In genomic region chr5:134692722-134693121, GRCh38 we compare ENCODE assay signal across 19 cellular contexts. TPM values are rescaled to one million over a fixed set of nuclear protein-coding genes. Genes with fewer than 3 reads are reported as not detected.
DNase-seq lines count a peak whose midpoint lies in the region; ATAC-seq, FAIRE-seq and TF ChIP-seq lines count a peak whose summit lies in the region.
"Had no signal": no experiment of that assay in that cellular context is flagged by ENCODE, and none has a peak within 500 bp of the region (broad histone marks: within the 10 kb centered on the region; RNA-seq: fewer than 3 reads in every experiment).

No MANE protein-coding gene starts in this region.

- ATAC-seq in HepG2, result no peak
- no peak for ATAC-seq in right lobe of liver
- ATAC-seq in PC-3, result no peak
- ATAC-seq in K562, result no peak
- ATAC-seq in HG03280 (IDR thresholded peaks at IDR 0.05; ENCODE audit: unreplicated experiment), result no peak

- H3K9me2 ChIP-seq in PC-3 (replicated peaks; ENCODE audit: low read length), result no peaks in the 10 kb centered on the region

- no peaks in the 10 kb centered on the region for H3K9me1 ChIP-seq in K562 (ENCODE audit: control insufficient read depth, insufficient read depth, low read length)

- no peaks in the 10 kb centered on the region for H3K4me1 ChIP-seq in HepG2 (ENCODE audit: insufficient read depth, low read length)
- no peaks in the 10 kb centered on the region for H3K4me1 ChIP-seq in right lobe of liver
- H3K4me1 ChIP-seq in PC-3 (ENCODE audit: insufficient read depth, low read length), result no peaks in the 10 kb centered on the region
- H3K4me1 ChIP-seq in K562 (replicated peaks in 1 of 2; ENCODE audit: control insufficient read depth in 2 of 2, insufficient read depth in 2 of 2, low read length in 2 of 2), result no peaks in the 10 kb centered on the region
- H3K4me1 ChIP-seq in smooth muscle cell (ENCODE audit: low read depth), result no peaks in the 10 kb centered on the region
- H3K4me1 ChIP-seq in tibial nerve, result no peaks in the 10 kb centered on the region
- H3K4me1 ChIP-seq: BE2C, HAP-1 had no signal

- H3K36me3 ChIP-seq in HepG2 (replicated peaks in 1 of 2; ENCODE audit: control insufficient read depth in 1 of 2, insufficient read depth in 2 of 2, low read length in 2 of 2) (peaks cover 21 to 62% of the 10 kb centered on the region in 2 experiments), right lobe of liver (peaks cover 0 to 74% (median 39%) of the 10 kb centered on the region in 4 donors), PC-3 (ENCODE audit: low read depth, low read length) (peaks cover 12% of the 10 kb centered on the region), K562 (ENCODE audit: control insufficient read depth, insufficient read depth, low read length) (peaks cover 71% of the 10 kb centered on the region), smooth muscle cell (ENCODE audit: low read depth) (peaks cover 35% of the 10 kb centered on the region), tibial nerve (peaks cover 3 to 100% (median 13%) of the 10 kb centered on the region in 3 donors)

- POLR2A ChIA-PET in HepG2 (lab: Yijun Ruan, JAX) (no interaction called here), PC-3 (lab: Charles Lee; ENCODE audit: unreplicated experiment) (no interaction called here), K562 (lab: Yijun Ruan, JAX) (no interaction called here)

- no peaks in the 10 kb centered on the region for H3K27me3 ChIP-seq in HepG2 (ENCODE audit: control insufficient read depth in 1 of 2, insufficient read depth in 2 of 2, low read length in 2 of 2)
- H3K27me3 ChIP-seq in right lobe of liver, result no peaks in the 10 kb centered on the region
- H3K27me3 ChIP-seq in PC-3 (ENCODE audit: low read length), result no peaks in the 10 kb centered on the region
- H3K27me3 ChIP-seq in K562 (ENCODE audit: control insufficient read depth in 2 of 2, insufficient read depth in 2 of 2, low read length in 2 of 2), result no peaks in the 10 kb centered on the region
- no peaks in the 10 kb centered on the region for H3K27me3 ChIP-seq in smooth muscle cell (ENCODE audit: low read depth)
- H3K27me3 ChIP-seq in tibial nerve, result no peaks in the 10 kb centered on the region
- H3K27me3 ChIP-seq: BE2C had no signal

- TF ChIP-seq RAD21 in HepG2 (CRISPR knock-in tag; IDR thresholded peaks at IDR 0.05), result no peak
- TF ChIP-seq RAD21 in K562 (CRISPR knock-in tag; conservative IDR thresholded peaks at IDR 0.05 in 1 of 2, IDR thresholded peaks at IDR 0.05 in 1 of 2), result no peak

- no peak for DNase-seq in HepG2 (ENCODE audit: low spot score)
- DNase-seq in right lobe of liver, result no peak
- no peak for DNase-seq in PC-3
- DNase-seq in K562 (ENCODE audit: extremely low read depth in 1 of 4, low spot score in 3 of 4), result no peak
- DNase-seq in smooth muscle cell (lab: John Stamatoyannopoulos, UW; ENCODE audit: unreplicated experiment), result no peak
- no peak for DNase-seq in tibial nerve (ENCODE audit: low spot score in 2 of 2)
- DNase-seq: ACHN; BE2C; C1 segment of cervical spinal cord; CD4-positive, CD25-positive, alpha-beta regulatory T cell; CD8-positive, alpha-beta memory T cell; COR-L47; GM23248 had no signal

- H3K4me3 ChIP-seq in HepG2 (replicated peaks in 1 of 3; ENCODE audit: insufficient read depth in 1 of 3, low read depth in 2 of 3, low read length in 3 of 3) (no peak overlapping the region), right lobe of liver (no peak overlapping the region), PC-3 (ENCODE audit: low read length) (no peak overlapping the region), K562 (no peak overlapping the region), smooth muscle cell (no peak overlapping the region), tibial nerve (no peak overlapping the region)
- H3K4me3 ChIP-seq: GM23248, HAP-1 had no signal

- in situ Hi-C loops in HepG2 (cut with HindIII; ENCODE audit: extremely low pct_ligation_motif_present, low pct_unique_long_range_greater_than_20kb), result no loop called here
- in situ Hi-C loops in K562 (cut with MboI), result no loop called here

- CTCF ChIA-PET in HepG2 (lab: Yijun Ruan, JAX; ENCODE audit: low intra/inter-chr PET ratio, low total read pairs), result no interaction called here
- CTCF ChIA-PET in PC-3 (lab: Charles Lee), result no interaction called here
- CTCF ChIA-PET in K562 (lab: Yijun Ruan, JAX; ENCODE audit: low intra/inter-chr PET ratio), result no interaction called here

- TF ChIP-seq CTCF in HepG2 (CRISPR knock-in tag; IDR thresholded peaks at IDR 0.05) (no peak), right lobe of liver (IDR thresholded peaks at IDR 0.05) (no peak), PC-3 (conservative IDR thresholded peaks at IDR 0.05; ENCODE audit: low read depth, low read length) (no peak), K562 (IDR thresholded peaks at IDR 0.05 in 2 of 3, conservative IDR thresholded peaks at IDR 0.05 in 1 of 3; ENCODE audit: insufficient read depth in 2 of 3, low read depth in 1 of 3, low read length in 3 of 3) (no peak), smooth muscle cell (IDR thresholded peaks at IDR 0.05; ENCODE audit: borderline replicate concordance, insufficient read depth, poor library complexity, severe bottlenecking) (no peak), tibial nerve (IDR thresholded peaks at IDR 0.05) (no peak)

- TF ChIP-seq POLR2A in HepG2 (IDR thresholded peaks at IDR 0.05; ENCODE audit: insufficient read depth in 1 of 2, low read depth in 2 of 2, low read length in 2 of 2), result no peak
- TF ChIP-seq POLR2A in right lobe of liver (IDR thresholded peaks at IDR 0.05), result no peak
- TF ChIP-seq POLR2A in K562 (conservative IDR thresholded peaks at IDR 0.05), result no peak
- TF ChIP-seq POLR2A in tibial nerve (IDR thresholded peaks at IDR 0.05), result no peak

- H3K79me2 ChIP-seq in HepG2 (ENCODE audit: insufficient read depth, low read length) (no peaks in the 10 kb centered on the region), PC-3 (ENCODE audit: low read length) (no peaks in the 10 kb centered on the region), K562 (ENCODE audit: control insufficient read depth, insufficient read depth, low read length) (no peaks in the 10 kb centered on the region), smooth muscle cell (ENCODE audit: low read depth) (peaks cover 2% of the 10 kb centered on the region)

- H3F3A ChIP-seq in PC-3 (ENCODE audit: low read length, unreplicated experiment) (no peaks in the 10 kb centered on the region), smooth muscle cell (ENCODE audit: low read depth) (peaks cover 3% of the 10 kb centered on the region)

- no peaks in the 10 kb centered on the region for H3K9me3 ChIP-seq in HepG2 (ENCODE audit: low read length)
- H3K9me3 ChIP-seq in right lobe of liver, result no peaks in the 10 kb centered on the region
- no peaks in the 10 kb centered on the region for H3K9me3 ChIP-seq in PC-3 (ENCODE audit: low read length)
- no peaks in the 10 kb centered on the region for H3K9me3 ChIP-seq in K562 (replicated peaks; ENCODE audit: control insufficient read depth, insufficient read depth, low read depth, low read length)
- no peaks in the 10 kb centered on the region for H3K9me3 ChIP-seq in smooth muscle cell (replicated peaks; ENCODE audit: low read depth)
- no peaks in the 10 kb centered on the region for H3K9me3 ChIP-seq in tibial nerve
- H3K9me3 ChIP-seq: BE2C, HAP-1 had no signal

- no peak overlapping the region for H3K9ac ChIP-seq in HepG2 (ENCODE audit: insufficient read depth, low read depth, low read length)
- H3K9ac ChIP-seq in PC-3 (ENCODE audit: low read length), result no peak overlapping the region
- no peak overlapping the region for H3K9ac ChIP-seq in K562 (ENCODE audit: insufficient read depth in 1 of 2, low read depth in 2 of 2, low read length in 2 of 2)
- no peak overlapping the region for H3K9ac ChIP-seq in smooth muscle cell (ENCODE audit: low read depth)
- H3K9ac ChIP-seq: GM23248 had no signal

- intact Hi-C loops in HepG2 (cut with micrococcal nuclease; ENCODE audit: unreplicated experiment) (no loop called here), right lobe of liver (cut with DNase I) (no loop called here), PC-3 (cut with micrococcal nuclease) (no loop called here), K562 (cut with micrococcal nuclease) (no loop called here)

- TF ChIP-seq EP300 in HepG2 (IDR thresholded peaks at IDR 0.05; ENCODE audit: low read depth in 2 of 2, low read length in 2 of 2), result no peak
- TF ChIP-seq EP300 in HepG2 (CRISPR knock-in tag; IDR thresholded peaks at IDR 0.05; ENCODE audit: borderline replicate concordance), result no peak
- no peak for TF ChIP-seq EP300 in K562 (IDR thresholded peaks at IDR 0.05; ENCODE audit: low read length)
- TF ChIP-seq EP300 in tibial nerve (IDR thresholded peaks at IDR 0.05), result no peak

- H3K27ac ChIP-seq in HepG2 (ENCODE audit: extremely low read length, insufficient read depth, low read length) (no peak overlapping the region), right lobe of liver (no peak overlapping the region), PC-3 (ENCODE audit: low read length) (no peak overlapping the region), K562 (ENCODE audit: extremely low read depth, low read depth, low read length) (no peak overlapping the region), smooth muscle cell (ENCODE audit: low read depth) (no peak overlapping the region), tibial nerve (no peak overlapping the region)
- H3K27ac ChIP-seq: GM23248 had no signal

- no peaks in the 10 kb centered on the region for H4K20me1 ChIP-seq in HepG2 (ENCODE audit: insufficient read depth, low read length)
- no peaks in the 10 kb centered on the region for H4K20me1 ChIP-seq in PC-3 (ENCODE audit: low read length)
- no peaks in the 10 kb centered on the region for H4K20me1 ChIP-seq in K562 (replicated peaks; ENCODE audit: control insufficient read depth, insufficient read depth, low read length)
- peaks cover 26% of the 10 kb centered on the region for H4K20me1 ChIP-seq in smooth muscle cell (ENCODE audit: low read depth)

- no peak for FAIRE-seq in HepG2 (lab: Jason Lieb, UNC)
- FAIRE-seq in K562 (lab: Jason Lieb, UNC), result no peak
- FAIRE-seq: D721Med, G401.6, GM12892, GM18507 had no signal

- no peak overlapping the region for H3K4me2 ChIP-seq in HepG2 (ENCODE audit: low read depth, low read length)
- H3K4me2 ChIP-seq in PC-3 (ENCODE audit: low read length), result no peak overlapping the region
- no peak overlapping the region for H3K4me2 ChIP-seq in K562 (ENCODE audit: insufficient read depth, low read length)
- no peak overlapping the region for H3K4me2 ChIP-seq in smooth muscle cell

- BruUV-seq in HepG2 (replicated peaks; lab: Mats Ljungman, UMichigan), result TSS peak; percentile 29
- TSS peak; percentile 28 for BruUV-seq in PC-3 (replicated peaks; lab: Mats Ljungman, UMichigan)
- BruUV-seq in K562 (replicated peaks; lab: Mats Ljungman, UMichigan), result no TSS peak

- no peak overlapping the region for H2AFZ ChIP-seq in HepG2 (ENCODE audit: low read length)
- H2AFZ ChIP-seq in PC-3 (ENCODE audit: low read length), result no peak overlapping the region
- H2AFZ ChIP-seq in K562 (ENCODE audit: low read depth, low read length), result no peak overlapping the region
- no peak overlapping the region for H2AFZ ChIP-seq in smooth muscle cell (ENCODE audit: low read depth)
- H2AFZ ChIP-seq: GM23248 had no signal

RNA-seq across cellular contexts. Expression of gene SEC24A, which starts 44.1 kb away (rescaled TPM):
- 30.5 and 56.6 TPM in 2 replicates for total RNA-seq in HepG2 (2016; rRNA removed; fragmentation: Illumina TruSeq; extraction: Trizol)
- 8.6 and 10.2 TPM in 2 replicates for total RNA-seq in HepG2 (2016; cell fraction: cytosol; rRNA removed; fragmentation: Illumina TruSeq; extraction: Trizol; ENCODE audit: low read depth)
- total RNA-seq in HepG2 (2016; cell fraction: insoluble cytoplasmic fraction; rRNA removed; fragmentation: Illumina TruSeq; extraction: Trizol), result 28.5 and 53.5 TPM in 2 replicates
- total RNA-seq in HepG2 (2016; cell fraction: membrane; rRNA removed; fragmentation: Illumina TruSeq; extraction: Trizol), result 15.9 and 16.9 TPM in 2 replicates
- 30.3 and 31.4 TPM in 2 replicates for total RNA-seq in HepG2 (2016; cell fraction: nucleus; rRNA removed; fragmentation: Illumina TruSeq; extraction: Trizol)
- polyA plus RNA-seq in HepG2 (2011; rRNA removed), result 39.6 and 56.8 TPM in 2 replicates
- polyA plus RNA-seq in HepG2 (2011; cell fraction: cytosol; rRNA removed), result 32.2 and 37.4 TPM in 2 replicates
- polyA plus RNA-seq in HepG2 (2011; cell fraction: nucleus; rRNA removed), result 22.5 and 25.0 TPM in 2 replicates
- 21.7 and 26.9 TPM in 2 replicates for polyA plus RNA-seq in HepG2 (2012)
- polyA plus RNA-seq in HepG2 (2016; cell fraction: cytosol; fragmentation: Illumina TruSeq; extraction: Trizol; ENCODE audit: low read depth), result 1.3 and 1.4 TPM in 2 replicates
- 44.8 and 45.8 TPM in 2 replicates for polyA plus RNA-seq in HepG2 (2016; cell fraction: insoluble cytoplasmic fraction; fragmentation: Illumina TruSeq; extraction: Trizol; ENCODE audit: low read depth)
- polyA plus RNA-seq in HepG2 (2016; cell fraction: membrane; fragmentation: Illumina TruSeq; extraction: Trizol; ENCODE audit: low read depth), result 4.6 and 6.1 TPM in 2 replicates
- 26.6 and 29.0 TPM in 2 replicates for polyA plus RNA-seq in HepG2 (2016; cell fraction: nucleus; fragmentation: Illumina TruSeq; extraction: Trizol; ENCODE audit: insufficient read depth, low read depth)
- 36.1 and 80.0 TPM in 2 replicates for polyA minus RNA-seq in HepG2 (2011; rRNA and poly(A)+ RNA removed; ENCODE audit: low replicate concordance)
- 51.2 and 62.4 TPM in 2 replicates for polyA minus RNA-seq in HepG2 (2011; cell fraction: cytosol; rRNA and poly(A)+ RNA removed)
- polyA minus RNA-seq in HepG2 (2011; cell fraction: nucleus; rRNA and poly(A)+ RNA removed), result 61.9 and 65.6 TPM in 2 replicates
- total RNA-seq in right lobe of liver, result 10 to 100 TPM; 28.4 to 45.8 (median 40.0) TPM
- total RNA-seq in PC-3 (2014; rRNA removed), result 5.6 and 7.7 TPM in 2 replicates
- total RNA-seq in K562 (2011; cell fraction: chromatin; rRNA removed; ENCODE audit: low replicate concordance), result 56.0 and 96.1 TPM in 2 replicates
- total RNA-seq in K562 (2011; cell fraction: nucleolus; rRNA removed), result 27.0 and 27.3 TPM in 2 replicates
- 45.6 and 51.4 TPM in 2 replicates for total RNA-seq in K562 (2011; cell fraction: nucleoplasm; rRNA removed)
- total RNA-seq in K562 (2014; rRNA removed), result 7.9 and 8.0 TPM in 2 replicates
- 20.5 and 23.7 TPM in 2 replicates for total RNA-seq in K562 (2014; rRNA removed; fragmentation: Illumina TruSeq; extraction: Trizol)
- 17.5 and 19.5 TPM in 2 replicates for total RNA-seq in K562 (2015; rRNA removed; fragmentation: Illumina TruSeq; extraction: Trizol)
- 23.8 and 24.5 TPM in 2 replicates for total RNA-seq in K562 (2021)
- polyA plus RNA-seq in K562 (2011; rRNA removed), result 36.5 and 41.2 TPM in 2 replicates
- 25.2 and 35.9 TPM in 2 replicates for polyA plus RNA-seq in K562 (2011; cell fraction: cytosol; rRNA removed)
- polyA plus RNA-seq in K562 (2011; cell fraction: nucleus; rRNA removed), result 23.4 and 28.7 TPM in 2 replicates
- 12.1 and 15.6 TPM in 2 replicates for polyA plus RNA-seq in K562 (2012)
- 22.5 and 26.4 TPM in 2 replicates for polyA plus RNA-seq in K562 (2014; fragmentation: Illumina TruSeq; extraction: Trizol)
- 10 to 100 TPM in 1 of 2 experiments, 1 to 10 TPM in 1; 7.9 to 11.1 TPM for polyA plus RNA-seq in K562 (2014; fragmentation: Nextera tagmentation; extraction: Ambion mirVana)
- 10.9 and 15.3 TPM in 2 replicates for polyA plus RNA-seq in K562 (2014; rRNA removed)
- polyA minus RNA-seq in K562 (2011; rRNA and poly(A)+ RNA removed), result 65.8 and 74.0 TPM in 2 replicates
- 23.2 and 24.9 TPM in 2 replicates for polyA minus RNA-seq in K562 (2011; cell fraction: cytosol; rRNA and poly(A)+ RNA removed)
- 15.1 and 31.1 TPM in 2 replicates for polyA minus RNA-seq in K562 (2011; cell fraction: nucleus; rRNA and poly(A)+ RNA removed)
- total RNA-seq in smooth muscle cell, result 76.9 and 82.3 TPM in 2 replicates
- 18.1 and 27.0 TPM in 2 replicates for polyA plus RNA-seq in smooth muscle cell
- total RNA-seq in tibial nerve, result 10 to 100 TPM; 12.7 to 21.3 (median 17.9) TPM

RNA-seq across cellular contexts. Expression of gene CAMLG, which starts 45.6 kb away (rescaled TPM):
- total RNA-seq in HepG2 (2016; rRNA removed; fragmentation: Illumina TruSeq; extraction: Trizol) (19.8 and 23.1 TPM in 2 replicates), right lobe of liver (10 to 100 TPM in 4 of 6 experiments, 1 to 10 TPM in 2; 8.2 to 16.9 (median 12.0) TPM), PC-3 (2014; rRNA removed) (12.9 and 19.5 TPM in 2 replicates), K562 (2014; rRNA removed) (18.9 and 19.3 TPM in 2 replicates), K562 (2014; rRNA removed; fragmentation: Illumina TruSeq; extraction: Trizol) (22.0 and 26.7 TPM in 2 replicates), K562 (2015; rRNA removed; fragmentation: Illumina TruSeq; extraction: Trizol) (13.0 and 13.6 TPM in 2 replicates), K562 (2021) (19.7 and 20.1 TPM in 2 replicates), smooth muscle cell (32.4 and 35.4 TPM in 2 replicates), tibial nerve (10 to 100 TPM; 26.4 to 35.4 (median 33.0) TPM)
- 23.5 and 24.9 TPM in 2 replicates for total RNA-seq in HepG2 (2016; cell fraction: cytosol; rRNA removed; fragmentation: Illumina TruSeq; extraction: Trizol; ENCODE audit: low read depth)
- 20.0 and 21.5 TPM in 2 replicates for total RNA-seq in HepG2 (2016; cell fraction: insoluble cytoplasmic fraction; rRNA removed; fragmentation: Illumina TruSeq; extraction: Trizol)
- total RNA-seq in HepG2 (2016; cell fraction: membrane; rRNA removed; fragmentation: Illumina TruSeq; extraction: Trizol), result 33.2 and 35.7 TPM in 2 replicates
- 11.0 and 11.6 TPM in 2 replicates for total RNA-seq in HepG2 (2016; cell fraction: nucleus; rRNA removed; fragmentation: Illumina TruSeq; extraction: Trizol)
- polyA plus RNA-seq in HepG2 (2011; rRNA removed) (12.6 and 14.2 TPM in 2 replicates), K562 (2011; rRNA removed) (11.3 and 12.8 TPM in 2 replicates), K562 (2014; fragmentation: Illumina TruSeq; extraction: Trizol) (13.7 and 18.0 TPM in 2 replicates), K562 (2014; fragmentation: Nextera tagmentation; extraction: Ambion mirVana) (10 to 100 TPM; 16.3 to 17.3 TPM), K562 (2014; rRNA removed) (11.0 and 15.3 TPM in 2 replicates), smooth muscle cell (29.1 and 31.4 TPM in 2 replicates)
- 10.9 and 13.9 TPM in 2 replicates for polyA plus RNA-seq in HepG2 (2011; cell fraction: cytosol; rRNA removed)
- 2.9 and 4.7 TPM in 2 replicates for polyA plus RNA-seq in HepG2 (2011; cell fraction: nucleus; rRNA removed)
- 31.0 and 34.7 TPM in 2 replicates for polyA plus RNA-seq in HepG2 (2012)
- 28.1 and 30.4 TPM in 2 replicates for polyA plus RNA-seq in HepG2 (2016; cell fraction: cytosol; fragmentation: Illumina TruSeq; extraction: Trizol; ENCODE audit: low read depth)
- polyA plus RNA-seq in HepG2 (2016; cell fraction: insoluble cytoplasmic fraction; fragmentation: Illumina TruSeq; extraction: Trizol; ENCODE audit: low read depth), result 24.7 and 27.1 TPM in 2 replicates
- polyA plus RNA-seq in HepG2 (2016; cell fraction: membrane; fragmentation: Illumina TruSeq; extraction: Trizol; ENCODE audit: low read depth), result 36.6 and 38.4 TPM in 2 replicates
- 19.5 and 22.4 TPM in 2 replicates for polyA plus RNA-seq in HepG2 (2016; cell fraction: nucleus; fragmentation: Illumina TruSeq; extraction: Trizol; ENCODE audit: insufficient read depth, low read depth)
- 2.3 and 3.2 TPM in 2 replicates for polyA minus RNA-seq in HepG2 (2011; rRNA and poly(A)+ RNA removed; ENCODE audit: low replicate concordance)
- polyA minus RNA-seq in HepG2 (2011; cell fraction: cytosol; rRNA and poly(A)+ RNA removed), result 8.8 and 11.9 TPM in 2 replicates
- 3.7 and 5.1 TPM in 2 replicates for polyA minus RNA-seq in HepG2 (2011; cell fraction: nucleus; rRNA and poly(A)+ RNA removed)
- total RNA-seq in K562 (2011; cell fraction: chromatin; rRNA removed; ENCODE audit: low replicate concordance), result 7.6 and 10.7 TPM in 2 replicates
- 8.4 and 9.3 TPM in 2 replicates for total RNA-seq in K562 (2011; cell fraction: nucleolus; rRNA removed)
- total RNA-seq in K562 (2011; cell fraction: nucleoplasm; rRNA removed), result 11.9 and 14.4 TPM in 2 replicates
- 4.3 and 7.9 TPM in 2 replicates for polyA plus RNA-seq in K562 (2011; cell fraction: cytosol; rRNA removed)
- 4.9 and 5.3 TPM in 2 replicates for polyA plus RNA-seq in K562 (2011; cell fraction: nucleus; rRNA removed)
- polyA plus RNA-seq in K562 (2012), result 18.9 and 32.6 TPM in 2 replicates
- polyA minus RNA-seq in K562 (2011; rRNA and poly(A)+ RNA removed), result 5.2 and 5.3 TPM in 2 replicates
- polyA minus RNA-seq in K562 (2011; cell fraction: cytosol; rRNA and poly(A)+ RNA removed), result 2.8 and 5.6 TPM in 2 replicates
- 2.3 and 3.9 TPM in 2 replicates for polyA minus RNA-seq in K562 (2011; cell fraction: nucleus; rRNA and poly(A)+ RNA removed)

Comparison
In these comparisons a context has a peak if more than half of its experiments do, and no peak if none do; other contexts are left out.
1. Of the 241 proteins assayed by ChIP-seq in both HepG2 and K562: peak only in HepG2: MAFF; only in K562: MAFG; in both: MAFK; in neither: 238.